Comparison of ENCODE assay signal across 10 cellular contexts in genomic region chr1:998051-998821, GRCh38. TPM values are rescaled to one million over a fixed set of nuclear protein-coding genes. Genes with fewer than 3 reads are reported as not detected.
A peak's percentile ranks its signal among the peaks of the same experiment; 100 is the strongest.
DNase-seq lines count a peak whose midpoint lies in the region; ATAC-seq and TF ChIP-seq lines count a peak whose summit lies in the region.
"Had no signal": no experiment of that assay in that cellular context is flagged by ENCODE, and none has a peak within 500 bp of the region (broad histone marks: within the 10 kb centered on the region; RNA-seq: fewer than 3 reads in every experiment).

No MANE protein-coding gene starts in this region.

- no peak for TF ChIP-seq CTCF in Caco-2 (IDR thresholded peaks at IDR 0.05; ENCODE audit: insufficient read depth in 1 of 2, low read depth in 1 of 2, low read length in 1 of 2, severe bottlenecking in 1 of 2, unreplicated experiment in 1 of 2)
- peak; percentile 3 for TF ChIP-seq CTCF in retinal pigment epithelial cell (conservative IDR thresholded peaks at IDR 0.05; ENCODE audit: low read depth, low read length)

- H3K4me1 ChIP-seq in Caco-2 = peaks cover 26% of the 10 kb centered on the region

- no TSS peak for BruUV-seq in Caco-2 (replicated peaks; lab: Mats Ljungman, UMichigan)

- H3K4me3 Mint-ChIP-seq in Caco-2 (ENCODE audit: unreplicated experiment) = peak overlapping the region; percentile 79

- no peak overlapping the region for H3K27ac Mint-ChIP-seq in Caco-2 (ENCODE audit: unreplicated experiment)
- H3K27ac Mint-ChIP-seq: activated T-cell treated with anti-CD3 and anti-CD28 coated beads, Interleukin-2, amount 50 U/mL, for 72 hours had no signal

- H3K36me3 ChIP-seq in Caco-2 (ENCODE audit: control insufficient read depth, insufficient read depth, low read length) = no peaks in the 10 kb centered on the region

- H3K4me1 Mint-ChIP-seq in Caco-2 (ENCODE audit: low read depth, unreplicated experiment) = no peaks in the 10 kb centered on the region

- intact Hi-C loops in Caco-2 (cut with micrococcal nuclease; ENCODE audit: unreplicated experiment) (loop anchor here (5.0 kb wide), 1 partner anchor 74 kb away; the partner anchor contains the start of gene RNF223), left cardiac atrium (cut with DNase I) (no loop called here)

- peaks cover 41% of the 10 kb centered on the region for H3K36me3 Mint-ChIP-seq in Caco-2 (ENCODE audit: insufficient read depth, unreplicated experiment)

- H3K9me3 ChIP-seq in Caco-2 = no peaks in the 10 kb centered on the region

- no peaks in the 10 kb centered on the region for H3K9me3 Mint-ChIP-seq in Caco-2 (ENCODE audit: unreplicated experiment)
- H3K9me3 Mint-ChIP-seq: activated T-cell treated with anti-CD3 and anti-CD28 coated beads, Interleukin-2, amount 50 U/mL, for 72 hours; neural crest cell had no signal

- POLR2A ChIA-PET in Caco-2 (lab: Charles Lee) = interaction anchor here (0.5 kb wide), 1 partner anchor 320 kb away, joined by 4 read pairs; no protein-coding TSS in a partner anchor

- CTCF ChIA-PET in Caco-2 (lab: Charles Lee) = interaction anchor here (0.6 kb wide), 1 partner anchor 22 kb away, joined by 3 read pairs; no protein-coding TSS in a partner anchor

- no peaks in the 10 kb centered on the region for H3K27me3 Mint-ChIP-seq in Caco-2 (ENCODE audit: insufficient read depth, unreplicated experiment)

- H3K27me3 ChIP-seq in Caco-2 (replicated peaks; ENCODE audit: control insufficient read depth, insufficient read depth, low read length) = no peaks in the 10 kb centered on the region

- peak overlapping the region; percentile 87 for H3K4me3 ChIP-seq in Caco-2 (ENCODE audit: low read depth, low read length)
- H3K4me3 ChIP-seq in retinal pigment epithelial cell (ENCODE audit: low read length) = peak overlapping the region; percentile 46

- DNase-seq in Caco-2 (peak in 1 of 2 experiments; percentile 59), SK-N-DZ (ENCODE audit: low spot score) (peak; percentile 54), left cardiac atrium (peak; percentile 28), retinal pigment epithelial cell (ENCODE audit: low read depth) (no peak)
- no peak for DNase-seq in activated naive CD4-positive, alpha-beta T cell treated with Interleukin-2 at 50 U/mL for 16 hours

- no peak for ATAC-seq in left cardiac atrium
- ATAC-seq in GM19324 (IDR thresholded peaks at IDR 0.05; ENCODE audit: low FRiP score, unreplicated experiment) = no peak
- no peak for ATAC-seq in GM18870 (IDR thresholded peaks at IDR 0.05; ENCODE audit: unreplicated experiment)
- ATAC-seq in HG03097 (IDR thresholded peaks at IDR 0.05; ENCODE audit: low FRiP score, unreplicated experiment) = no peak

RNA-seq across cellular contexts. Expression of gene HES4, which starts 1.7 kb away (rescaled TPM):
- total RNA-seq in Caco-2 (2022) (45.5 and 53.8 TPM in 2 replicates), left cardiac atrium (10 to 100 TPM; 42.1 to 68.3 TPM)
- 127 and 154 TPM in 2 replicates for polyA plus RNA-seq in SK-N-DZ (2014; cell fraction: cytosol; rRNA removed)
- polyA plus RNA-seq in SK-N-DZ (2014; cell fraction: nucleus; rRNA removed) = 611 and 684 TPM in 2 replicates

RNA-seq across cellular contexts. Expression of gene ISG15, which starts 15.1 kb away (rescaled TPM):
- total RNA-seq in Caco-2 (2022) = 55.5 and 63.1 TPM in 2 replicates
- 27.4 and 30.6 TPM in 2 replicates for polyA plus RNA-seq in SK-N-DZ (2014; cell fraction: cytosol; rRNA removed)
- 15.3 and 17.6 TPM in 2 replicates for polyA plus RNA-seq in SK-N-DZ (2014; cell fraction: nucleus; rRNA removed)
- total RNA-seq in left cardiac atrium = 10 to 100 TPM; 13.4 to 42.3 TPM

RNA-seq across cellular contexts. Expression of gene PERM1, which starts 16.3 kb away (rescaled TPM):
- total RNA-seq in Caco-2 (2022) (0.18 and 0.65 TPM in 2 replicates), left cardiac atrium (10 to 100 TPM; 78.9 to 85.5 TPM)
- 0.35 TPM in 1 of 2 replicates, not detected in the other for polyA plus RNA-seq in SK-N-DZ (2014; cell fraction: cytosol; rRNA removed)
- 0.62 TPM in 1 of 2 replicates, not detected in the other for polyA plus RNA-seq in SK-N-DZ (2014; cell fraction: nucleus; rRNA removed)
- total RNA-seq: activated T-cell treated with anti-CD3 and anti-CD28 coated beads, Interleukin-2, amount 50 U/mL, for 72 hours; neural crest cell had no signal

RNA-seq across cellular contexts. Expression of gene AGRN, which starts 21.7 kb away (rescaled TPM):
- total RNA-seq in Caco-2 (2022) (176 and 188 TPM in 2 replicates), left cardiac atrium (10 to 100 TPM; 14.8 to 25.7 TPM)
- 33.8 and 35.2 TPM in 2 replicates for polyA plus RNA-seq in SK-N-DZ (2014; cell fraction: cytosol; rRNA removed)
- 206 and 207 TPM in 2 replicates for polyA plus RNA-seq in SK-N-DZ (2014; cell fraction: nucleus; rRNA removed)

RNA-seq across cellular contexts. Expression of gene PLEKHN1, which starts 32.0 kb away (rescaled TPM):
- total RNA-seq in Caco-2 (2022) = 3.1 and 4.0 TPM in 2 replicates
- 0.06 TPM in 1 of 2 replicates, not detected in the other for polyA plus RNA-seq in SK-N-DZ (2014; cell fraction: cytosol; rRNA removed)
- 0.08 and 0.60 TPM in 2 replicates for polyA plus RNA-seq in SK-N-DZ (2014; cell fraction: nucleus; rRNA removed)
- under 1 TPM; 0.38 to 0.50 TPM for total RNA-seq in left cardiac atrium
- total RNA-seq: neural crest cell had no signal

Comparison
In these comparisons a context has a peak if more than half of its experiments do, and no peak if none do; other contexts are left out.
1. DNase-seq: peak in SK-N-DZ (single experiment) and left cardiac atrium (single experiment); none in retinal pigment epithelial cell (single experiment) and activated naive CD4-positive, alpha-beta T cell treated with Interleukin-2 at 50 U/mL for 16 hours (single experiment).
2. RNA of gene PERM1, which starts 16.3 kb away (total RNA-seq): 78.9 to 85.5 TPM in left cardiac atrium; 0.18 to 0.65 TPM in Caco-2; every median in the first group is over 10 times any median in the second.